In the genomic region with DNA sequence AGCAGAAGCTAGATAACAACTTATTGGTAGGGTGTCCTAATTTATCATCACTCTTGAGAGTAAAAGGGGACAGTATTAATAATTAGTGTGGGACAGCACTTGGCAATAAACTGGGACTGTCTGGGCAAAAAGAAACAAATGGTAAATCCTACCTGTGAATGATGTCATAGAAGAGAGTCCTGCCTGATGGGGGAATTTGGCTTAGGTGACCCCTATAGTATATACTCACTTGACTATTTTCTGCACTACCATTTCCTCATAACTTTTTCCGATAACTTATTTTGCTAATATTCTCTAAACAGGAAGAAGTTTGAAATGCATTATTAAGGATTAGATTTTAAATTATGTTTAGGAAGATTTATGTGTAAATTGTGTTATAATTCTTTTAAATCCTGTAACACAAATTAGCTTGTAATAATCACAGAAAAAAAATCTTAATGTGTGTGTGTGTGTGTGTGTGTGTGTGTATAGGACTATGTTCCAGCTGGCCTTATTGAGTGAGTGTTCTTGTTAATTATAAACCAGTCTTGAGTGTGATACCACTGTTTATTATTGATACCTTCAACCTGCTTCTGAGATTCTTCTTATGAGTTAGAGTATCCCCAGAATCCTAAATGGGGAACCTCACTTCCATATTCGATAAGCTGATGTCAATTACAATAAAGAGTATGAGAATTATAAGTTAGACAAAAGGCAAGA, we compare ENCODE assay signal across 1 cellular context.
TF ChIP-seq lines count a peak whose summit lies in the region.

No MANE protein-coding gene starts in this region.

TF ChIP-seq in HepG2, 621 proteins besides CTCF, POLR2A, EP300 and RAD21 (continued from another document):
- no peak for TF ChIP-seq CEBPZ (IDR thresholded peaks at IDR 0.05; ENCODE audit: low read length)
